ENCODE assay signal across 1 cellular context in genomic region chr19:18419195-18419698, GRCh38.
TF ChIP-seq lines count a peak whose summit lies in the region.

Gene SSBP4, plus strand, starts transcription at chr19:18419398. Its CDS starts 251 bp downstream, at chr19:18419649.

TF ChIP-seq in WTC11, 78 proteins besides CTCF, POLR2A, EP300 and RAD21 (continued from another document and continues in another):
- TF ChIP-seq PRDM15 (CRISPR knock-in tag; IDR thresholded peaks at IDR 0.05), result peak; percentile 51; the same call in 1 of the 2 replicates
- TF ChIP-seq CREM (CRISPR knock-in tag; IDR thresholded peaks at IDR 0.05), result peak; percentile 66; the same call in 1 of the 2 replicates
- no peak for TF ChIP-seq ZNF425 (CRISPR knock-in tag; conservative IDR thresholded peaks at IDR 0.05)
- TF ChIP-seq TCF7 (CRISPR knock-in tag; IDR thresholded peaks at IDR 0.05; ENCODE audit: low read depth), result no peak
- no peak for TF ChIP-seq ZNF671 (CRISPR knock-in tag; IDR thresholded peaks at IDR 0.05)
- 0 out of 2 replicates have a peak, but pooled peaks have one; percentile 37 for TF ChIP-seq ZNF263 (CRISPR knock-in tag; IDR thresholded peaks at IDR 0.05; ENCODE audit: low read depth)
- TF ChIP-seq FOXP1 (CRISPR knock-in tag; IDR thresholded peaks at IDR 0.05; ENCODE audit: borderline replicate concordance), result peak; percentile 71; the same call in 1 of the 2 replicates
- TF ChIP-seq EMX1 (CRISPR knock-in tag; IDR thresholded peaks at IDR 0.05), result no peak
- TF ChIP-seq CDX4 (CRISPR knock-in tag; IDR thresholded peaks at IDR 0.05; ENCODE audit: borderline replicate concordance), result no peak
- no peak for TF ChIP-seq NFE2L1 (CRISPR knock-in tag; IDR thresholded peaks at IDR 0.05)
- TF ChIP-seq ELF4 (CRISPR knock-in tag; IDR thresholded peaks at IDR 0.05; ENCODE audit: low read depth), result no peak
- no peak for TF ChIP-seq ZNF532 (CRISPR knock-in tag; IDR thresholded peaks at IDR 0.05; ENCODE audit: borderline replicate concordance)
- no peak for TF ChIP-seq ARID4B (CRISPR knock-in tag; IDR thresholded peaks at IDR 0.05; ENCODE audit: borderline replicate concordance)
- TF ChIP-seq ZNF396 (CRISPR knock-in tag; IDR thresholded peaks at IDR 0.05; ENCODE audit: borderline replicate concordance), result no peak
- TF ChIP-seq MLX (CRISPR knock-in tag; IDR thresholded peaks at IDR 0.05), result no peak
- no peak for TF ChIP-seq PREB (CRISPR knock-in tag; IDR thresholded peaks at IDR 0.05; ENCODE audit: borderline replicate concordance)
- TF ChIP-seq OVOL2 (CRISPR knock-in tag; IDR thresholded peaks at IDR 0.05; ENCODE audit: borderline replicate concordance), result no peak
- peak; percentile 25; the same call in 1 of the 2 replicates for TF ChIP-seq CBFB (CRISPR knock-in tag; IDR thresholded peaks at IDR 0.05; ENCODE audit: low read depth)
- TF ChIP-seq NR3C1 (CRISPR knock-in tag; conservative IDR thresholded peaks at IDR 0.05; ENCODE audit: low read depth), result no peak
- TF ChIP-seq TEAD4 (CRISPR knock-in tag; IDR thresholded peaks at IDR 0.05), result no peak
- TF ChIP-seq ZNF219 (CRISPR knock-in tag; IDR thresholded peaks at IDR 0.05; ENCODE audit: borderline replicate concordance), result no peak
- TF ChIP-seq ERG (CRISPR knock-in tag; IDR thresholded peaks at IDR 0.05), result no peak
- no peak for TF ChIP-seq ZNF281 (CRISPR knock-in tag; IDR thresholded peaks at IDR 0.05)
- no peak for TF ChIP-seq ZSCAN18 (CRISPR knock-in tag; IDR thresholded peaks at IDR 0.05)
- no peak for TF ChIP-seq ETV6 (CRISPR knock-in tag; IDR thresholded peaks at IDR 0.05)
- TF ChIP-seq ATF2 (CRISPR knock-in tag; IDR thresholded peaks at IDR 0.05; ENCODE audit: borderline replicate concordance, low read depth), result no peak
